Comparison of ENCODE assay signal across 8 cellular contexts in genomic region chr2:24124003-24124585, GRCh38. TPM values are rescaled to one million over a fixed set of nuclear protein-coding genes. Genes with fewer than 3 reads are reported as not detected.
DNase-seq lines count a peak whose midpoint lies in the region; ATAC-seq and TF ChIP-seq lines count a peak whose summit lies in the region.

No MANE protein-coding gene starts in this region.

- peaks cover 3% of the 10 kb centered on the region for H3K27me3 Mint-ChIP-seq in glutamatergic neuron (ENCODE audit: unreplicated experiment)

- peak overlapping the region; percentile 50 for H2AFZ ChIP-seq in ACC112 (ENCODE audit: low read length, unreplicated experiment)

- H3K27me3 ChIP-seq in ACC112 (ENCODE audit: insufficient read depth, low read length), result no peaks in the 10 kb centered on the region

- H3K36me3 ChIP-seq in ACC112 (ENCODE audit: insufficient read depth, low read length), result no peaks in the 10 kb centered on the region

- H3K27ac Mint-ChIP-seq in glutamatergic neuron (ENCODE audit: unreplicated experiment), result peak overlapping the region; percentile 82

- TF ChIP-seq CTCF in WI38 (IDR thresholded peaks at IDR 0.05; ENCODE audit: low read depth, low read length) (no peak), glutamatergic neuron (IDR thresholded peaks at IDR 0.05; ENCODE audit: partially characterized antibody, unreplicated experiment) (no peak)

- H3K4me1 Mint-ChIP-seq in glutamatergic neuron (ENCODE audit: low read depth, unreplicated experiment), result peaks cover 9% of the 10 kb centered on the region

- H3K36me3 Mint-ChIP-seq in glutamatergic neuron (ENCODE audit: unreplicated experiment), result no peaks in the 10 kb centered on the region

- H3K9me3 Mint-ChIP-seq in glutamatergic neuron (ENCODE audit: unreplicated experiment), result peaks cover 5% of the 10 kb centered on the region

- peak; percentile 2 for ATAC-seq in GM18517 (IDR thresholded peaks at IDR 0.05; ENCODE audit: unreplicated experiment)
- ATAC-seq in HG03432 (IDR thresholded peaks at IDR 0.05; ENCODE audit: unreplicated experiment), result peak; percentile 5

- H3K27ac ChIP-seq in ACC112 (ENCODE audit: low read depth, low read length), result peak overlapping the region; percentile 10

- DNase-seq in glutamatergic neuron, result no peak
- DNase-seq in skeletal muscle cell (ENCODE audit: low read depth), result no peak
- DNase-seq in A172 (ENCODE audit: low spot score), result no peak
- no peak for DNase-seq in HPDE6-E6E7 (ENCODE audit: extremely low spot score)

- peaks cover 6% of the 10 kb centered on the region for H3K79me2 ChIP-seq in ACC112 (ENCODE audit: control insufficient read depth, insufficient read depth, low read length, unreplicated experiment)

- peaks cover 9% of the 10 kb centered on the region for H3K4me1 ChIP-seq in ACC112 (ENCODE audit: control insufficient read depth, insufficient read depth, low read length, unreplicated experiment)

- peak overlapping the region; percentile 74 for H3K4me3 ChIP-seq in ACC112 (ENCODE audit: low read depth, low read length)
- H3K4me3 ChIP-seq in WI38 (ENCODE audit: low read depth, low read length), result peak overlapping the region; percentile 75
- H3K4me3 ChIP-seq in skeletal muscle cell (ENCODE audit: low read depth, low read length), result peak overlapping the region; percentile 68

- peak overlapping the region; percentile 86 for H3K4me3 Mint-ChIP-seq in glutamatergic neuron (ENCODE audit: unreplicated experiment)

RNA-seq across cellular contexts. Expression of gene FAM228B, which starts 0.8 kb away (rescaled TPM):
- total RNA-seq in glutamatergic neuron (ENCODE audit: unreplicated experiment), result 18.9 TPM
- total RNA-seq in A172 (2014; rRNA removed; shearing (Covaris generic)), result 5.9 and 8.6 TPM in 2 replicates

RNA-seq across cellular contexts. Expression of gene PFN4, which starts 1.0 kb away (rescaled TPM):
- total RNA-seq in glutamatergic neuron (ENCODE audit: unreplicated experiment), result not detected
- 0.40 and 2.3 TPM in 2 replicates for total RNA-seq in A172 (2014; rRNA removed; shearing (Covaris generic))

RNA-seq across cellular contexts. Expression of gene TP53I3, which starts 39.5 kb away (rescaled TPM):
- total RNA-seq in glutamatergic neuron (ENCODE audit: unreplicated experiment), result 38.0 TPM
- 64.3 and 69.3 TPM in 2 replicates for total RNA-seq in A172 (2014; rRNA removed; shearing (Covaris generic))

RNA-seq across cellular contexts. Expression of gene SF3B6, which starts 48.0 kb away (rescaled TPM):
- total RNA-seq in glutamatergic neuron (ENCODE audit: unreplicated experiment), result 76.5 TPM
- total RNA-seq in A172 (2014; rRNA removed; shearing (Covaris generic)), result 338 and 380 TPM in 2 replicates

RNA-seq across cellular contexts. Expression of gene FAM228A, which starts 50.8 kb away (rescaled TPM):
- total RNA-seq in glutamatergic neuron (ENCODE audit: unreplicated experiment), result 0.69 TPM
- not detected in 2 replicates for total RNA-seq in A172 (2014; rRNA removed; shearing (Covaris generic))
